8 cellular contexts compared by ENCODE assay signal in genomic region chr1:150268706-150269403, GRCh38. TPM values are rescaled to one million over a fixed set of nuclear protein-coding genes. Genes with fewer than 3 reads are reported as not detected.
DNase-seq lines count a peak whose midpoint lies in the region; ATAC-seq, FAIRE-seq and TF ChIP-seq lines count a peak whose summit lies in the region.

APH1A (minus strand) TSS chr1:150269016; CDS start chr1:150268810, 206 bp downstream.

- no peak for FAIRE-seq in A549 (lab: Jason Lieb, UNC)

- TF ChIP-seq RAD21 in A549 (conservative IDR thresholded peaks at IDR 0.05 in 1 of 2, IDR thresholded peaks at IDR 0.05 in 1 of 2), result no peak

- peak within 1 kb of the TSS; percentile 91 to 94 (median 92) for H3K4me3 Mint-ChIP-seq in brain

- H3K9me3 Mint-ChIP-seq in brain, result no peaks in the 10 kb centered on the region

- H3K4me3 ChIP-seq in A549 (peak within 1 kb of the TSS; percentile 91), iPS DF 6.9 (ENCODE audit: low read length) (peak within 1 kb of the TSS; percentile 86), gastrocnemius medialis (peak within 1 kb of the TSS; percentile 69 to 99 (median 94))

- TF ChIP-seq CTCF in A549 (IDR thresholded peaks at IDR 0.05), result no peak
- no peak for TF ChIP-seq CTCF in brain (conservative IDR thresholded peaks at IDR 0.05)
- TF ChIP-seq CTCF in gastrocnemius medialis (IDR thresholded peaks at IDR 0.05 in 4 of 5, conservative IDR thresholded peaks at IDR 0.05 in 1 of 5), result no peak

- peaks cover 59% of the 10 kb centered on the region for H3K4me1 Mint-ChIP-seq in brain

- H3K27ac ChIP-seq in A549, result peak within 1 kb of the TSS; percentile 94
- no peak within 1 kb of the TSS for H3K27ac ChIP-seq in iPS DF 6.9 (ENCODE audit: low read length)
- peak within 1 kb of the TSS; percentile 94 to 99 (median 98) for H3K27ac ChIP-seq in gastrocnemius medialis

- DNase-seq in A549 (ENCODE audit: low read depth in 1 of 2, low spot score in 1 of 2) (peak; percentile 97 to 99), NCI-H2171 (lab: John Stamatoyannopoulos, UW) (peak; percentile 96), UCSD-AML1 (lab: John Stamatoyannopoulos, UW; ENCODE audit: unreplicated experiment) (peak; percentile 97), iPS DF 6.9 (ENCODE audit: low read depth, low spot score) (peak; percentile 94), gastrocnemius medialis (peak; percentile 97 to 98)

- CTCF ChIA-PET in A549 (lab: Yijun Ruan, JAX), result interaction anchor here (1.6 to 6.2 kb wide), 2 partner anchors 11 to 13 kb away, joined by 10 to 48 read pairs; no protein-coding TSS in a partner anchor

- POLR2A ChIA-PET in A549 (lab: Yijun Ruan, JAX), result interaction anchor here (0.5 to 1.3 kb wide), 4 partner anchors 10 to 245 kb away, joined by 4 to 6 read pairs (median 5); no protein-coding TSS in a partner anchor

- H3K36me3 ChIP-seq in iPS DF 6.9 (ENCODE audit: control insufficient read depth, insufficient read depth, low read length) (peaks cover 13% of the 10 kb centered on the region), gastrocnemius medialis (peaks cover 2 to 32% of the 10 kb centered on the region in 2 donors)

- H3K4me2 ChIP-seq in A549, result peak within 1 kb of the TSS; percentile 98

- H3K27me3 Mint-ChIP-seq in brain, result peaks cover 10% of the 10 kb centered on the region

- peak within 1 kb of the TSS; percentile 97 to 99 (median 98) for H3K27ac Mint-ChIP-seq in brain

- TF ChIP-seq EP300 in A549 (IDR thresholded peaks at IDR 0.05), result no peak

- TF ChIP-seq POLR2A in A549 (IDR thresholded peaks at IDR 0.05; ENCODE audit: low read length) (no peak), gastrocnemius medialis (IDR thresholded peaks at IDR 0.05) (peak; percentile 76 to 83)

- peak; percentile 98 to 100 for ATAC-seq in A549
- peak; percentile 92 for ATAC-seq in GM18867 (IDR thresholded peaks at IDR 0.05; ENCODE audit: unreplicated experiment)
- ATAC-seq in HG03097 (IDR thresholded peaks at IDR 0.05; ENCODE audit: low FRiP score, unreplicated experiment), result peak; percentile 80
- ATAC-seq in gastrocnemius medialis, result peak; percentile 95 to 96

- H3K4me1 ChIP-seq in A549 (peaks cover 11% of the 10 kb centered on the region), iPS DF 6.9 (ENCODE audit: control insufficient read depth, insufficient read depth, low read length) (peaks cover 2% of the 10 kb centered on the region; the same call in 1 of the 2 replicates), gastrocnemius medialis (peaks cover 10 to 40% of the 10 kb centered on the region in 2 donors)

- peaks cover 21% of the 10 kb centered on the region for H3K36me3 Mint-ChIP-seq in brain

- no peaks in the 10 kb centered on the region for H3K27me3 ChIP-seq in iPS DF 6.9 (ENCODE audit: control insufficient read depth, insufficient read depth, low read length)
- H3K27me3 ChIP-seq in gastrocnemius medialis, result no peaks in the 10 kb centered on the region

- no peaks in the 10 kb centered on the region for H3K9me3 ChIP-seq in A549
- H3K9me3 ChIP-seq in iPS DF 6.9 (ENCODE audit: control insufficient read depth, insufficient read depth, low read length), result no peaks in the 10 kb centered on the region
- H3K9me3 ChIP-seq in gastrocnemius medialis, result no peaks in the 10 kb centered on the region

- in situ Hi-C loops in gastrocnemius medialis (cut with MboI; ENCODE audit: low sequenced_read_pairs in 4 of 4), result no loop called here

- intact Hi-C loops in gastrocnemius medialis (cut with DNase I; ENCODE audit: low total_unique reads), result loop anchor here (1.0 kb wide), 3 partner anchors 13 to 33 kb away; partner anchors contain the start of genes ANP32E and CIART

- 5% methylated on average over 38 of the region's 49 CpGs for WGBS in A549 (ENCODE audit: missing lambda C conversion rate)
- WGBS in iPS DF 6.9 (ENCODE audit: insufficient coverage, insufficient read length), result no CpG with 5 or more reads among the region's 49 CpGs

TF ChIP-seq in A549, 52 proteins besides CTCF, POLR2A, EP300 and RAD21 (continues in another document):
- TF ChIP-seq GATA3 (IDR thresholded peaks at IDR 0.05; ENCODE audit: borderline replicate concordance) (no peak), RCOR1 (IDR thresholded peaks at IDR 0.05; ENCODE audit: low read depth, low read length) (no peak), RFX5 (IDR thresholded peaks at IDR 0.05) (no peak), HOXA7 (CRISPR knock-in tag; IDR thresholded peaks at IDR 0.05) (no peak), NPAS2 (CRISPR knock-in tag; IDR thresholded peaks at IDR 0.05; ENCODE audit: borderline replicate concordance) (no peak), PHF8 (IDR thresholded peaks at IDR 0.05; ENCODE audit: borderline replicate concordance, low read depth) (peak; percentile 76), EHF (CRISPR knock-in tag; IDR thresholded peaks at IDR 0.05) (no peak), MAX (IDR thresholded peaks at IDR 0.05) (peak; percentile 70), RNF2 (IDR thresholded peaks at IDR 0.05; ENCODE audit: borderline replicate concordance, low read depth) (no peak), MYC (IDR thresholded peaks at IDR 0.05; ENCODE audit: borderline replicate concordance, low read length) (no peak), CBX2 (IDR thresholded peaks at IDR 0.05; ENCODE audit: borderline replicate concordance, low read depth) (no peak), KDM1A (IDR thresholded peaks at IDR 0.05; ENCODE audit: low read depth) (no peak), NR3C1 (IDR thresholded peaks at IDR 0.05) (no peak), HOXB13 (CRISPR knock-in tag; IDR thresholded peaks at IDR 0.05; ENCODE audit: low read depth) (no peak), MAZ (IDR thresholded peaks at IDR 0.05; ENCODE audit: borderline replicate concordance, low read depth, low read length) (peak; percentile 22; the same call in 1 of the 2 replicates), CEBPB (IDR thresholded peaks at IDR 0.05) (no peak), ELK1 (IDR thresholded peaks at IDR 0.05; ENCODE audit: low read depth, low read length) (no peak), CBX8 (IDR thresholded peaks at IDR 0.05) (no peak), FOSL2 (IDR thresholded peaks at IDR 0.05) (no peak), FOSL2 (CRISPR knock-in tag; IDR thresholded peaks at IDR 0.05) (no peak), KDM5A (IDR thresholded peaks at IDR 0.05) (peak; percentile 63), TP53 (CRISPR knock-in tag; IDR thresholded peaks at IDR 0.05) (no peak), HDAC2 (IDR thresholded peaks at IDR 0.05) (no peak), ZNF302 (CRISPR knock-in tag; IDR thresholded peaks at IDR 0.05) (no peak), SMC3 (IDR thresholded peaks at IDR 0.05) (no peak), EHMT2 (IDR thresholded peaks at IDR 0.05; ENCODE audit: low read depth) (no peak), ATOH8 (CRISPR knock-in tag; IDR thresholded peaks at IDR 0.05; ENCODE audit: low read depth) (no peak), ZC3H11A (IDR thresholded peaks at IDR 0.05) (no peak), POLR2AphosphoS2 (conservative IDR thresholded peaks at IDR 0.05; ENCODE audit: low read length) (no peak), ZFP36 (IDR thresholded peaks at IDR 0.05; ENCODE audit: borderline replicate concordance, partially characterized antibody) (no peak), E2F6 (IDR thresholded peaks at IDR 0.05; ENCODE audit: borderline replicate concordance, low read depth) (peak; percentile 49; the same call in 1 of the 2 replicates), ZSCAN20 (CRISPR knock-in tag; IDR thresholded peaks at IDR 0.05) (no peak), RARB (CRISPR knock-in tag; IDR thresholded peaks at IDR 0.05) (no peak), FOSB (CRISPR knock-in tag; IDR thresholded peaks at IDR 0.05) (no peak), SREBF2 (IDR thresholded peaks at IDR 0.05) (no peak), CHD2 (IDR thresholded peaks at IDR 0.05; ENCODE audit: low read length, partially characterized antibody) (no peak)

RNA-seq across cellular contexts. Expression of gene APH1A, which starts in this region (rescaled TPM):
- 118 and 119 TPM in 2 replicates for polyA plus RNA-seq in A549 (2011; rRNA removed)
- 113 and 155 TPM in 2 replicates for polyA plus RNA-seq in A549 (2012; cell fraction: cytosol; rRNA removed)
- polyA plus RNA-seq in A549 (2012; cell fraction: nucleus; rRNA removed), result 79.0 and 114 TPM in 2 replicates
- 99.4 to 111 TPM (median 109 TPM) in 3 replicates for polyA plus RNA-seq in A549 (2017; fragmentation: RNase III; extraction: RNeasy Plus Mini Kit Qiagen cat#74134 plus additional on column Dnase treatment)
- 121 and 133 TPM in 2 replicates for polyA minus RNA-seq in A549 (2011; rRNA and poly(A)+ RNA removed)
- polyA plus RNA-seq in brain (ENCODE audit: insufficient read depth, low read depth, low replicate concordance), result 179 TPM
- total RNA-seq in gastrocnemius medialis, result 10 to 100 TPM; 41.2 to 63.8 (median 54.9) TPM
